Comparison of ENCODE assay signal across 10 cellular contexts in genomic region chr3:39388741-39389248, GRCh38. TPM values are rescaled to one million over a fixed set of nuclear protein-coding genes. Genes with fewer than 3 reads are reported as not detected.
DNase-seq lines count a peak whose midpoint lies in the region; ATAC-seq and TF ChIP-seq lines count a peak whose summit lies in the region.
"Had no signal": no experiment of that assay in that cellular context is flagged by ENCODE, and none has a peak within 500 bp of the region (broad histone marks: within the 10 kb centered on the region; RNA-seq: fewer than 3 reads in every experiment).

No MANE protein-coding gene starts in this region.

- no peaks in the 10 kb centered on the region for H4K20me1 ChIP-seq in KMS-11 (ENCODE audit: insufficient read depth)

- H3K4me3 ChIP-seq in KMS-11 (IDR thresholded peaks at IDR 0.05; ENCODE audit: insufficient read depth, low read depth, low read length) = no peak overlapping the region
- H3K4me3 ChIP-seq in Peyer's patch = no peak overlapping the region
- H3K4me3 ChIP-seq: SJSA1 had no signal

- peak overlapping the region; percentile 10; the same call in 1 of the 2 replicates for H3K4me2 ChIP-seq in KMS-11

- H3K36me3 ChIP-seq in KMS-11 (ENCODE audit: insufficient read depth) (no peaks in the 10 kb centered on the region), Peyer's patch (peaks cover 0 to 47% (median 0%) of the 10 kb centered on the region in 3 donors)

- H3K27me3 ChIP-seq in KMS-11 (ENCODE audit: insufficient read depth, low read depth) = no peaks in the 10 kb centered on the region
- no peaks in the 10 kb centered on the region for H3K27me3 ChIP-seq in Peyer's patch
- H3K27me3 ChIP-seq: SJSA1 had no signal

- peaks cover 24% of the 10 kb centered on the region for H3K4me1 ChIP-seq in KMS-11 (ENCODE audit: low read depth, poor library complexity, severe bottlenecking)
- H3K4me1 ChIP-seq in Peyer's patch = peaks cover 0 to 27% (median 8%) of the 10 kb centered on the region in 4 donors

- no peak overlapping the region for H2AFZ ChIP-seq in KMS-11 (ENCODE audit: low read depth)

- H3K27ac Mint-ChIP-seq in natural killer cell treated with Interleukin-12 subunit alpha and Interleukin-12 subunit beta and Interleukin-15 and Interleukin-18, amount 100 ng/mL, for 72 hours = peak overlapping the region; percentile 63 to 81

- peak overlapping the region; percentile 73 for H3K4me3 Mint-ChIP-seq in natural killer cell treated with Interleukin-12 subunit alpha and Interleukin-12 subunit beta and Interleukin-15 and Interleukin-18, amount 100 ng/mL, for 72 hours

- DNase-seq in activated CD8-positive, alpha-beta memory T cell treated with anti-CD3 and anti-CD28 coated beads for 24 hours = peak; percentile 47
- DNase-seq in activated CD8-positive, alpha-beta memory T cell treated with anti-CD3 and anti-CD28 coated beads, Interleukin-2, amount 50 U/mL, for 4 hours = no peak
- DNase-seq in natural killer cell treated with Interleukin-12 subunit alpha and Interleukin-12 subunit beta and Interleukin-15 and Interleukin-18, amount 100 ng/mL, for 72 hours (ENCODE audit: low spot score) = no peak
- DNase-seq in NCI-H1092 treated with DMSO at 0.1 percent for 48 hours (lab: John Stamatoyannopoulos, UW) = no peak
- no peak for DNase-seq in amniotic stem cell (lab: John Stamatoyannopoulos, UW)
- DNase-seq in Peyer's patch = no peak

- no peak overlapping the region for H3K9ac ChIP-seq in KMS-11

- peaks cover 60 to 75% of the 10 kb centered on the region in 2 donors for H3K4me1 Mint-ChIP-seq in natural killer cell treated with Interleukin-12 subunit alpha and Interleukin-12 subunit beta and Interleukin-15 and Interleukin-18, amount 100 ng/mL, for 72 hours (ENCODE audit: low read depth in 2 of 2)

- TF ChIP-seq CTCF in KMS-11 (conservative IDR thresholded peaks at IDR 0.05; ENCODE audit: low read depth, low read length) (no peak), Peyer's patch (IDR thresholded peaks at IDR 0.05) (no peak)

- no peaks in the 10 kb centered on the region for H3K9me3 Mint-ChIP-seq in natural killer cell treated with Interleukin-12 subunit alpha and Interleukin-12 subunit beta and Interleukin-15 and Interleukin-18, amount 100 ng/mL, for 72 hours

- H3K79me2 ChIP-seq in KMS-11 (ENCODE audit: insufficient read depth, low read depth) = peaks cover 36% of the 10 kb centered on the region

- peak; percentile 71 for ATAC-seq in HG02588 (IDR thresholded peaks at IDR 0.05; ENCODE audit: unreplicated experiment)
- ATAC-seq in natural killer cell treated with Interleukin-12 subunit alpha and Interleukin-12 subunit beta and Interleukin-15 and Interleukin-18, amount 100 ng/mL, for 72 hours = peak; percentile 34 to 59

- no peak overlapping the region for H3K27ac ChIP-seq in KMS-11
- peak overlapping the region in 1 of 4 donors; percentile 40 for H3K27ac ChIP-seq in Peyer's patch
- H3K27ac ChIP-seq: SJSA1 had no signal

- TF ChIP-seq POLR2A in Peyer's patch (IDR thresholded peaks at IDR 0.05) = no peak

- H3K9me3 ChIP-seq in Peyer's patch = no peaks in the 10 kb centered on the region
- H3K9me3 ChIP-seq: SJSA1 had no signal

- peaks cover 15% of the 10 kb centered on the region for H3K36me3 Mint-ChIP-seq in natural killer cell treated with Interleukin-12 subunit alpha and Interleukin-12 subunit beta and Interleukin-15 and Interleukin-18, amount 100 ng/mL, for 72 hours

- H3K27me3 Mint-ChIP-seq in natural killer cell treated with Interleukin-12 subunit alpha and Interleukin-12 subunit beta and Interleukin-15 and Interleukin-18, amount 100 ng/mL, for 72 hours = no peaks in the 10 kb centered on the region

RNA-seq across cellular contexts. Expression of gene SLC25A38, which starts 5.6 kb away (rescaled TPM):
- total RNA-seq in natural killer cell treated with Interleukin-12 subunit alpha and Interleukin-12 subunit beta and Interleukin-15 and Interleukin-18, amount 100 ng/mL, for 72 hours = 10 to 100 TPM; 42.1 to 44.5 TPM
- 10 to 100 TPM; 15.8 to 35.5 (median 28.4) TPM for total RNA-seq in Peyer's patch

RNA-seq across cellular contexts. Expression of gene RPSA, which starts 17.7 kb away (rescaled TPM):
- 1,000 to 10,000 TPM; 1,441 to 1,468 TPM for total RNA-seq in natural killer cell treated with Interleukin-12 subunit alpha and Interleukin-12 subunit beta and Interleukin-15 and Interleukin-18, amount 100 ng/mL, for 72 hours
- 1,000 to 10,000 TPM in 1 of 4 donors, 100 to 1,000 TPM in 3; 298 to 1,413 (median 477) TPM for total RNA-seq in Peyer's patch

RNA-seq across cellular contexts. Expression of gene CCR8, which starts 59.3 kb away (rescaled TPM):
- under 1 TPM in 1 of 2 donors, not detected in 1; 0.45 TPM for total RNA-seq in natural killer cell treated with Interleukin-12 subunit alpha and Interleukin-12 subunit beta and Interleukin-15 and Interleukin-18, amount 100 ng/mL, for 72 hours
- total RNA-seq in Peyer's patch = not detected
- total RNA-seq: bronchial epithelial cell, SJSA1 had no signal
